Comparison of ENCODE assay signal across 1 cellular context in genomic region chr2:84421791-84422190, GRCh38.
TF ChIP-seq lines count a peak whose summit lies in the region.

No MANE protein-coding gene starts in this region.

TF ChIP-seq in HepG2, 621 proteins besides CTCF, POLR2A, EP300 and RAD21 (continued from another document):
- TF ChIP-seq ZUFSP (CRISPR knock-in tag; IDR thresholded peaks at IDR 0.05; ENCODE audit: borderline replicate concordance), result no peak
- TF ChIP-seq CREB3 (CRISPR knock-in tag; IDR thresholded peaks at IDR 0.05), result no peak
- TF ChIP-seq POGZ (CRISPR knock-in tag; IDR thresholded peaks at IDR 0.05), result no peak
- no peak for TF ChIP-seq NCOA5 (CRISPR knock-in tag; IDR thresholded peaks at IDR 0.05)
- TF ChIP-seq ZNF737 (CRISPR knock-in tag; IDR thresholded peaks at IDR 0.05; ENCODE audit: borderline replicate concordance), result no peak
- TF ChIP-seq NPAS2 (CRISPR knock-in tag; IDR thresholded peaks at IDR 0.05; ENCODE audit: borderline replicate concordance), result no peak
- no peak for TF ChIP-seq ZBTB14 (CRISPR knock-in tag; IDR thresholded peaks at IDR 0.05)
- TF ChIP-seq HDAC6 (IDR thresholded peaks at IDR 0.05; ENCODE audit: low read depth, low read length), result no peak
- TF ChIP-seq ZNF841 (CRISPR knock-in tag; IDR thresholded peaks at IDR 0.05; ENCODE audit: borderline replicate concordance), result no peak
TF ChIP-seq in HepG2: peak in this region for 0.
